ENCODE assay signal across 8 cellular contexts in genomic region chr1:226329237-226329636, GRCh38.
"Had no signal": no experiment of that assay in that cellular context is flagged by ENCODE, and none has a peak within 500 bp of the region (broad histone marks: within the 10 kb centered on the region; RNA-seq: fewer than 3 reads in every experiment).

No MANE protein-coding gene starts in this region.

- ATAC-seq: GM12878 had no signal

- H3K4me3 ChIP-seq: GM12878 had no signal

- FAIRE-seq: G401.6, GM12878, GM12891, GM12892, GM18507, GM19239 had no signal

- DNase-seq: GDM1, GF-D8 had no signal
